ENCODE assay signal across 8 cellular contexts in genomic region chr2:152336854-152337510, GRCh38. TPM values are rescaled to one million over a fixed set of nuclear protein-coding genes. Genes with fewer than 3 reads are reported as not detected.
A peak's percentile ranks its signal among the peaks of the same experiment; 100 is the strongest.
DNase-seq lines count a peak whose midpoint lies in the region; ATAC-seq and TF ChIP-seq lines count a peak whose summit lies in the region.

No MANE protein-coding gene starts in this region.

- DNase-seq in A172 (ENCODE audit: low spot score) (peak; percentile 21), GM23338 (ENCODE audit: low spot score) (peak; percentile 46), glutamatergic neuron (peak; percentile 48), psoas muscle (peak; percentile 36 to 54), NCI-H2029 (lab: John Stamatoyannopoulos, UW) (no peak), NCI-H345 (lab: John Stamatoyannopoulos, UW) (no peak), NCI-H774 (lab: John Stamatoyannopoulos, UW) (no peak)
- DNase-seq in activated CD8-positive, alpha-beta T cell treated with anti-CD3 and anti-CD28 coated beads for 36 hours, result no peak

- ATAC-seq in GM23338 (peak; percentile 4), psoas muscle (peak; percentile 17 to 40 (median 28))
- no peak for ATAC-seq in activated CD8-positive, alpha-beta T cell treated with anti-CD3 and anti-CD28 coated beads for 36 hours

- 17 to 25% (median 20%) methylated on average over 12 of the region's 12 CpGs for WGBS in psoas muscle, 3 donors

- H3K36me3 Mint-ChIP-seq in GM23338 (ENCODE audit: low read depth) (no peaks in the 10 kb centered on the region), glutamatergic neuron (ENCODE audit: unreplicated experiment) (no peaks in the 10 kb centered on the region)
- H3K36me3 Mint-ChIP-seq in activated CD8-positive, alpha-beta T cell treated with anti-CD3 and anti-CD28 coated beads for 36 hours (ENCODE audit: low read depth), result no peaks in the 10 kb centered on the region

- CTCF ChIA-PET in activated CD8-positive, alpha-beta T cell treated with anti-CD3 and anti-CD28 coated beads for 36 hours (lab: Charles Lee), result interaction anchor here (1.2 to 1.3 kb wide), 2 partner anchors 299 to 311 kb away, joined by 3 to 4 read pairs; no protein-coding TSS in a partner anchor

- TF ChIP-seq CTCF in GM23338 (conservative IDR thresholded peaks at IDR 0.05; ENCODE audit: low read depth in 2 of 2), result no peak
- TF ChIP-seq CTCF in activated CD8-positive, alpha-beta T cell treated with anti-CD3 and anti-CD28 coated beads for 36 hours (IDR thresholded peaks at IDR 0.05), result no peak
- TF ChIP-seq CTCF in glutamatergic neuron (IDR thresholded peaks at IDR 0.05; ENCODE audit: partially characterized antibody, unreplicated experiment), result no peak
- TF ChIP-seq CTCF in psoas muscle (IDR thresholded peaks at IDR 0.05), result no peak

- H3K27ac Mint-ChIP-seq in GM23338 (no peak overlapping the region), glutamatergic neuron (ENCODE audit: unreplicated experiment) (peak overlapping the region; percentile 93)
- no peak overlapping the region for H3K27ac Mint-ChIP-seq in activated CD8-positive, alpha-beta T cell treated with anti-CD3 and anti-CD28 coated beads for 36 hours

- H3K79me2 ChIP-seq in GM23338 (replicated peaks; ENCODE audit: insufficient read depth), result peaks cover 59% of the 10 kb centered on the region

- H3K9me3 Mint-ChIP-seq in GM23338 (no peaks in the 10 kb centered on the region), glutamatergic neuron (ENCODE audit: unreplicated experiment) (peaks cover 14% of the 10 kb centered on the region)
- no peaks in the 10 kb centered on the region for H3K9me3 Mint-ChIP-seq in activated CD8-positive, alpha-beta T cell treated with anti-CD3 and anti-CD28 coated beads for 36 hours

- POLR2A ChIA-PET in activated CD8-positive, alpha-beta T cell treated with anti-CD3 and anti-CD28 coated beads for 36 hours (lab: Charles Lee), result no interaction called here

- peaks cover 42% of the 10 kb centered on the region for H3K4me1 Mint-ChIP-seq in GM23338
- H3K4me1 Mint-ChIP-seq in activated CD8-positive, alpha-beta T cell treated with anti-CD3 and anti-CD28 coated beads for 36 hours (ENCODE audit: low read depth), result peaks cover 7% of the 10 kb centered on the region
- H3K4me1 Mint-ChIP-seq in glutamatergic neuron (ENCODE audit: low read depth, unreplicated experiment), result peaks cover 38% of the 10 kb centered on the region

- no peaks in the 10 kb centered on the region for H3K9me2 ChIP-seq in GM23338 (ENCODE audit: insufficient read depth)

- H3K36me3 ChIP-seq in GM23338 (ENCODE audit: insufficient read depth), result no peaks in the 10 kb centered on the region
- no peaks in the 10 kb centered on the region for H3K36me3 ChIP-seq in psoas muscle (ENCODE audit: insufficient read depth in 1 of 2, low read depth in 1 of 2)

- H3K4me1 ChIP-seq in GM23338 (ENCODE audit: insufficient read depth), result peaks cover 37% of the 10 kb centered on the region
- H3K4me1 ChIP-seq in psoas muscle, result peaks cover 37% of the 10 kb centered on the region

- no peaks in the 10 kb centered on the region for H3F3A ChIP-seq in GM23338 (replicated peaks; ENCODE audit: low read depth)

- H3K27me3 ChIP-seq in GM23338 (ENCODE audit: insufficient read depth) (peaks cover 4% of the 10 kb centered on the region; the same call in 1 of the 2 replicates), psoas muscle (ENCODE audit: insufficient read depth in 3 of 3, low read length in 2 of 3) (no peaks in the 10 kb centered on the region)

- no peaks in the 10 kb centered on the region for H3K9me3 ChIP-seq in psoas muscle

- H2AFZ ChIP-seq in GM23338, result peak overlapping the region; percentile 63

- intact Hi-C loops in activated CD8-positive, alpha-beta T cell treated with anti-CD3 and anti-CD28 coated beads for 36 hours (cut with micrococcal nuclease), result loop anchor here (10.0 kb wide), 1 partner anchor 298 kb away; no protein-coding TSS in a partner anchor
- intact Hi-C loops in psoas muscle (cut with DNase I), result loop anchor here (5.0 to 10.0 kb wide), 7 partner anchors 70 to 378 kb away; partner anchors contain the start of genes ARL6IP6 (in 1 of the 2) and PRPF40A (in 1 of the 2)

- H3K4me2 ChIP-seq in GM23338, result peak overlapping the region; percentile 82

- H3K27me3 Mint-ChIP-seq in GM23338 (ENCODE audit: insufficient read depth, low read depth, poor library complexity) (peaks cover 9% of the 10 kb centered on the region), glutamatergic neuron (ENCODE audit: unreplicated experiment) (peaks cover 12% of the 10 kb centered on the region)
- peaks cover 37% of the 10 kb centered on the region for H3K27me3 Mint-ChIP-seq in activated CD8-positive, alpha-beta T cell treated with anti-CD3 and anti-CD28 coated beads for 36 hours

- H3K4me3 Mint-ChIP-seq in GM23338 (peak overlapping the region; percentile 90), glutamatergic neuron (ENCODE audit: unreplicated experiment) (peak overlapping the region; percentile 97)
- peak overlapping the region; percentile 57 for H3K4me3 Mint-ChIP-seq in activated CD8-positive, alpha-beta T cell treated with anti-CD3 and anti-CD28 coated beads for 36 hours

- H4K20me1 ChIP-seq in GM23338 (replicated peaks; ENCODE audit: insufficient read depth), result peaks cover 50% of the 10 kb centered on the region

- H3K4me3 ChIP-seq in GM23338 (peak overlapping the region; percentile 69), psoas muscle (peak overlapping the region; percentile 97)

- H3K27ac ChIP-seq in GM23338 (ENCODE audit: low read depth) (no peak overlapping the region), psoas muscle (peak overlapping the region; percentile 92)

TF ChIP-seq in GM23338, 12 proteins besides CTCF, POLR2A, EP300 and RAD21 (continues in another document):
- TF ChIP-seq ETS1 (IDR thresholded peaks at IDR 0.05), result no peak
- no peak for TF ChIP-seq NANOG (IDR thresholded peaks at IDR 0.05; ENCODE audit: borderline replicate concordance)
- no peak for TF ChIP-seq STAT1 (IDR thresholded peaks at IDR 0.05; ENCODE audit: unreplicated experiment)
- no peak for TF ChIP-seq EZH2 (IDR thresholded peaks at IDR 0.05; ENCODE audit: low read depth, unreplicated experiment)
- no peak for TF ChIP-seq ZNF114 (CRISPR knock-in tag; IDR thresholded peaks at IDR 0.05)
- no peak for TF ChIP-seq POLR2AphosphoS5 (IDR thresholded peaks at IDR 0.05; ENCODE audit: low read depth)
- TF ChIP-seq ZNF331 (CRISPR knock-in tag; IDR thresholded peaks at IDR 0.05; ENCODE audit: low read depth), result no peak

RNA-seq across cellular contexts. Expression of gene FMNL2, which starts 2.0 kb away (rescaled TPM):
- total RNA-seq in A172 (2014; rRNA removed; shearing (Covaris generic)), result 25.6 and 37.5 TPM in 2 replicates
- 43.0 and 45.4 TPM in 2 replicates for total RNA-seq in GM23338 (2014; rRNA removed; shearing (Covaris generic))
- polyA plus RNA-seq in GM23338 (2016; fragmentation: Nextera tagmentation; extraction: Ambion mirVana) (14.5 and 16.5 TPM in 2 replicates), psoas muscle (10 to 100 TPM in 2 of 3 donors, 1 to 10 TPM in 1; 6.6 to 14.8 (median 12.9) TPM)
- total RNA-seq in activated CD8-positive, alpha-beta T cell treated with anti-CD3 and anti-CD28 coated beads for 36 hours, result 1 to 10 TPM; 1.1 TPM
- total RNA-seq in glutamatergic neuron (ENCODE audit: unreplicated experiment) (166 TPM), psoas muscle (10 to 100 TPM in 2 of 4 donors, 1 to 10 TPM in 2; 8.4 to 18.2 (median 10.1) TPM)

Comparison
In these comparisons a context has a peak if more than half of its experiments do, and no peak if none do; other contexts are left out.
1. DNase-seq: peak in A172 (single experiment), GM23338 (single experiment), glutamatergic neuron (single experiment) and psoas muscle (2 of 2); none in activated CD8-positive, alpha-beta T cell treated with anti-CD3 and anti-CD28 coated beads for 36 hours (single experiment), NCI-H2029 (single experiment), NCI-H345 (single experiment) and NCI-H774 (single experiment).
2. RNA of gene FMNL2, which starts 2.0 kb away (total RNA-seq): 166 TPM in glutamatergic neuron (single experiment), 43.0 to 45.4 TPM in GM23338, 25.6 to 37.5 TPM in A172 and 8.4 to 18.2 TPM in psoas muscle; 1.1 TPM in activated CD8-positive, alpha-beta T cell treated with anti-CD3 and anti-CD28 coated beads for 36 hours; every median in the first group is over 4 times any median in the second.
3. Peak in every context shown above with its lines, with median percentiles within 50 percentile points of each other: H3K4me3 Mint-ChIP-seq.